1 cellular context compared by ENCODE assay signal in the genomic region with DNA sequence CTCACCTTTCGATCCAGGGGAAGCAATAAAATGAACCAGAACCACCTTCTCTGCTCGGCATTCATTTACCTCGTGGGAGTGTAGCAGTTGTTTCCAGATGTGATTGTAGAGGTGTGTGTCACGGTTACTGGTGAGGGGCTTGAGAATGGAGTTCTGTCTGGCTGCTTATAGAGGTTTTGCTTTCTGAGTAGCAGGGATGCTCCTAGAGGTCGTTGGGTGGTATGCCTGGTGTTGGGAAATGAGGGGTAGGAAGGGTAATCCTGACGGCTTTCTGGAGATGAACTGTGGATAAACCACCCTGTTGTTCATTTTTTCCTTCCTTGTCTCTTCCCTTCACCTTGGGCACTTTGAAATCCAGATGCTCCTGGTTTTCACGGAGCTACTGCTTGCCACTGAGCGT.
TF ChIP-seq lines count a peak whose summit lies in the region.

No MANE protein-coding gene starts in this region.

TF ChIP-seq in GM23338, 12 proteins besides CTCF, POLR2A, EP300 and RAD21 (continued from another document):
- TF ChIP-seq, protein P1, sequence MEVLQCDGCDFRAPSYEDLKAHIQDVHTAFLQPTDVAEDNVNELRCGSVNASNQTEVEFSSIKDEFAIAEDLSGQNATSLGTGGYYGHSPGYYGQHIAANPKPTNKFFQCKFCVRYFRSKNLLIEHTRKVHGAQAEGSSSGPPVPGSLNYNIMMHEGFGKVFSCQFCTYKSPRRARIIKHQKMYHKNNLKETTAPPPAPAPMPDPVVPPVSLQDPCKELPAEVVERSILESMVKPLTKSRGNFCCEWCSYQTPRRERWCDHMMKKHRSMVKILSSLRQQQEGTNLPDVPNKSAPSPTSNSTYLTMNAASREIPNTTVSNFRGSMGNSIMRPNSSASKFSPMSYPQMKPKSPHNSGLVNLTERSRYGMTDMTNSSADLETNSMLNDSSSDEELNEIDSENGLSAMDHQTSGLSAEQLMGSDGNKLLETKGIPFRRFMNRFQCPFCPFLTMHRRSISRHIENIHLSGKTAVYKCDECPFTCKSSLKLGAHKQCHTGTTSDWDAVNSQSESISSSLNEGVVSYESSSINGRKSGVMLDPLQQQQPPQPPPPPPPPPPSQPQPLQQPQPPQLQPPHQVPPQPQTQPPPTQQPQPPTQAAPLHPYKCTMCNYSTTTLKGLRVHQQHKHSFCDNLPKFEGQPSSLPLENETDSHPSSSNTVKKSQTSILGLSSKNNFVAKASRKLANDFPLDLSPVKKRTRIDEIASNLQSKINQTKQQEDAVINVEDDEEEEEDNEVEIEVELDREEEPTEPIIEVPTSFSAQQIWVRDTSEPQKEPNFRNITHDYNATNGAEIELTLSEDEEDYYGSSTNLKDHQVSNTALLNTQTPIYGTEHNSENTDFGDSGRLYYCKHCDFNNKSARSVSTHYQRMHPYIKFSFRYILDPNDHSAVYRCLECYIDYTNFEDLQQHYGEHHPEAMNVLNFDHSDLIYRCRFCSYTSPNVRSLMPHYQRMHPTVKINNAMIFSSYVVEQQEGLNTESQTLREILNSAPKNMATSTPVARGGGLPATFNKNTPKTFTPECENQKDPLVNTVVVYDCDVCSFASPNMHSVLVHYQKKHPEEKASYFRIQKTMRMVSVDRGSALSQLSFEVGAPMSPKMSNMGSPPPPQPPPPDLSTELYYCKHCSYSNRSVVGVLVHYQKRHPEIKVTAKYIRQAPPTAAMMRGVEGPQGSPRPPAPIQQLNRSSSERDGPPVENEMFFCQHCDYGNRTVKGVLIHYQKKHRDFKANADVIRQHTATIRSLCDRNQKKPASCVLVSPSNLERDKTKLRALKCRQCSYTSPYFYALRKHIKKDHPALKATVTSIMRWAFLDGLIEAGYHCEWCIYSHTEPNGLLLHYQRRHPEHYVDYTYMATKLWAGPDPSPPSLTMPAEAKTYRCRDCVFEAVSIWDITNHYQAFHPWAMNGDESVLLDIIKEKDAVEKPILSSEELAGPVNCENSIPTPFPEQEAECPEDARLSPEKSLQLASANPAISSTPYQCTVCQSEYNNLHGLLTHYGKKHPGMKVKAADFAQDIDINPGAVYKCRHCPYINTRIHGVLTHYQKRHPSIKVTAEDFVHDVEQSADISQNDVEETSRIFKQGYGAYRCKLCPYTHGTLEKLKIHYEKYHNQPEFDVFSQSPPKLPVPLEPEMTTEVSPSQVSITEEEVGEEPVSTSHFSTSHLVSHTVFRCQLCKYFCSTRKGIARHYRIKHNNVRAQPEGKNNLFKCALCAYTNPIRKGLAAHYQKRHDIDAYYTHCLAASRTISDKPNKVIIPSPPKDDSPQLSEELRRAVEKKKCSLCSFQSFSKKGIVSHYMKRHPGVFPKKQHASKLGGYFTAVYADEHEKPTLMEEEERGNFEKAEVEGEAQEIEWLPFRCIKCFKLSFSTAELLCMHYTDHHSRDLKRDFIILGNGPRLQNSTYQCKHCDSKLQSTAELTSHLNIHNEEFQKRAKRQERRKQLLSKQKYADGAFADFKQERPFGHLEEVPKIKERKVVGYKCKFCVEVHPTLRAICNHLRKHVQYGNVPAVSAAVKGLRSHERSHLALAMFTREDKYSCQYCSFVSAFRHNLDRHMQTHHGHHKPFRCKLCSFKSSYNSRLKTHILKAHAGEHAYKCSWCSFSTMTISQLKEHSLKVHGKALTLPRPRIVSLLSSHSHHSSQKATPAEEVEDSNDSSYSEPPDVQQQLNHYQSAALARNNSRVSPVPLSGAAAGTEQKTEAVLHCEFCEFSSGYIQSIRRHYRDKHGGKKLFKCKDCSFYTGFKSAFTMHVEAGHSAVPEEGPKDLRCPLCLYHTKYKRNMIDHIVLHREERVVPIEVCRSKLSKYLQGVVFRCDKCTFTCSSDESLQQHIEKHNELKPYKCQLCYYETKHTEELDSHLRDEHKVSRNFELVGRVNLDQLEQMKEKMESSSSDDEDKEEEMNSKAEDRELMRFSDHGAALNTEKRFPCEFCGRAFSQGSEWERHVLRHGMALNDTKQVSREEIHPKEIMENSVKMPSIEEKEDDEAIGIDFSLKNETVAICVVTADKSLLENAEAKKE (CRISPR knock-in tag; IDR thresholded peaks at IDR 0.05): no peak
- TF ChIP-seq STAT1 (IDR thresholded peaks at IDR 0.05; ENCODE audit: unreplicated experiment) (no peak), EZH2phosphoT487 (IDR thresholded peaks at IDR 0.05; ENCODE audit: unreplicated experiment) (no peak), EZH2 (IDR thresholded peaks at IDR 0.05; ENCODE audit: low read depth, unreplicated experiment) (no peak), POLR2AphosphoS5 (IDR thresholded peaks at IDR 0.05; ENCODE audit: low read depth) (no peak), ZNF331 (CRISPR knock-in tag; IDR thresholded peaks at IDR 0.05; ENCODE audit: low read depth) (no peak), NANOG (IDR thresholded peaks at IDR 0.05; ENCODE audit: borderline replicate concordance) (no peak), JUNB (IDR thresholded peaks at IDR 0.05; ENCODE audit: unreplicated experiment) (no peak)
- TF ChIP-seq, protein P2, sequence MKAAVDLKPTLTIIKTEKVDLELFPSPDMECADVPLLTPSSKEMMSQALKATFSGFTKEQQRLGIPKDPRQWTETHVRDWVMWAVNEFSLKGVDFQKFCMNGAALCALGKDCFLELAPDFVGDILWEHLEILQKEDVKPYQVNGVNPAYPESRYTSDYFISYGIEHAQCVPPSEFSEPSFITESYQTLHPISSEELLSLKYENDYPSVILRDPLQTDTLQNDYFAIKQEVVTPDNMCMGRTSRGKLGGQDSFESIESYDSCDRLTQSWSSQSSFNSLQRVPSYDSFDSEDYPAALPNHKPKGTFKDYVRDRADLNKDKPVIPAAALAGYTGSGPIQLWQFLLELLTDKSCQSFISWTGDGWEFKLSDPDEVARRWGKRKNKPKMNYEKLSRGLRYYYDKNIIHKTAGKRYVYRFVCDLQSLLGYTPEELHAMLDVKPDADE (IDR thresholded peaks at IDR 0.05): no peak
- TF ChIP-seq, protein P3, sequence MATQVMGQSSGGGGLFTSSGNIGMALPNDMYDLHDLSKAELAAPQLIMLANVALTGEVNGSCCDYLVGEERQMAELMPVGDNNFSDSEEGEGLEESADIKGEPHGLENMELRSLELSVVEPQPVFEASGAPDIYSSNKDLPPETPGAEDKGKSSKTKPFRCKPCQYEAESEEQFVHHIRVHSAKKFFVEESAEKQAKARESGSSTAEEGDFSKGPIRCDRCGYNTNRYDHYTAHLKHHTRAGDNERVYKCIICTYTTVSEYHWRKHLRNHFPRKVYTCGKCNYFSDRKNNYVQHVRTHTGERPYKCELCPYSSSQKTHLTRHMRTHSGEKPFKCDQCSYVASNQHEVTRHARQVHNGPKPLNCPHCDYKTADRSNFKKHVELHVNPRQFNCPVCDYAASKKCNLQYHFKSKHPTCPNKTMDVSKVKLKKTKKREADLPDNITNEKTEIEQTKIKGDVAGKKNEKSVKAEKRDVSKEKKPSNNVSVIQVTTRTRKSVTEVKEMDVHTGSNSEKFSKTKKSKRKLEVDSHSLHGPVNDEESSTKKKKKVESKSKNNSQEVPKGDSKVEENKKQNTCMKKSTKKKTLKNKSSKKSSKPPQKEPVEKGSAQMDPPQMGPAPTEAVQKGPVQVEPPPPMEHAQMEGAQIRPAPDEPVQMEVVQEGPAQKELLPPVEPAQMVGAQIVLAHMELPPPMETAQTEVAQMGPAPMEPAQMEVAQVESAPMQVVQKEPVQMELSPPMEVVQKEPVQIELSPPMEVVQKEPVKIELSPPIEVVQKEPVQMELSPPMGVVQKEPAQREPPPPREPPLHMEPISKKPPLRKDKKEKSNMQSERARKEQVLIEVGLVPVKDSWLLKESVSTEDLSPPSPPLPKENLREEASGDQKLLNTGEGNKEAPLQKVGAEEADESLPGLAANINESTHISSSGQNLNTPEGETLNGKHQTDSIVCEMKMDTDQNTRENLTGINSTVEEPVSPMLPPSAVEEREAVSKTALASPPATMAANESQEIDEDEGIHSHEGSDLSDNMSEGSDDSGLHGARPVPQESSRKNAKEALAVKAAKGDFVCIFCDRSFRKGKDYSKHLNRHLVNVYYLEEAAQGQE (IDR thresholded peaks at IDR 0.05; ENCODE audit: unreplicated experiment): no peak
